ENCODE assay signal across 12 cellular contexts in the genomic region with DNA sequence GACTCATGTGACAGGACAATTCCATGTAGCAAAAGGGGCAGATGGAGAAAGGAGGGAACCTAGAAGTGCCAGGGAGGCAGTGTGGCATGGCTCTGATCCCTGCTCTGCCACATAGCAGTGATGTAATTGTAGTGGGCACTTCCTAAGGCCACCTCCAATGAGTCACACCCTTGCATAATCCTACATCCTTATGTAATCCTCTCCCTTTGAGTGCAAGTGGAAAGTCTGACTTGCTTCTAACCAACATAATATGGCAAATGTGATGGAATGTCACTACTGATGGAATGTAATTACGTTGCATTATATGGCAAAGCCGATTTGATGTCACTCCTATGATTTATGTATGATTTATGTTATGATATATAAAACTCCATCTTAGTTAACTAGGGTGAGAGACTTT.
A peak's percentile ranks its signal among the peaks of the same experiment; 100 is the strongest.
DNase-seq lines count a peak whose midpoint lies in the region; ATAC-seq, FAIRE-seq and TF ChIP-seq lines count a peak whose summit lies in the region.
"Had no signal": no experiment of that assay in that cellular context is flagged by ENCODE, and none has a peak within 500 bp of the region (broad histone marks: within the 10 kb centered on the region; RNA-seq: fewer than 3 reads in every experiment).

No MANE protein-coding gene starts in this region.

- H3K36me3 ChIP-seq in astrocyte (ENCODE audit: insufficient read depth, low read length) (no peaks in the 10 kb centered on the region), lower lobe of right lung (no peaks in the 10 kb centered on the region)

- intact Hi-C loops in lower lobe of right lung (cut with DNase I), result no loop called here

- TF ChIP-seq CTCF in astrocyte (IDR thresholded peaks at IDR 0.05; ENCODE audit: insufficient read depth, low read depth, low read length) (no peak), lower lobe of right lung (IDR thresholded peaks at IDR 0.05) (no peak)

- DNase-seq in CD1c-positive myeloid dendritic cell (ENCODE audit: extremely low spot score) (peak; percentile 80), LHCN-M2 (ENCODE audit: low read depth) (peak; percentile 66), astrocyte (ENCODE audit: low read depth) (peak; percentile 38), lower lobe of right lung (peak; percentile 57)
- DNase-seq in activated CD4-positive, CD25-positive, alpha-beta regulatory T cell (lab: John Stamatoyannopoulos, UW), result no peak
- no peak for DNase-seq in activated naive CD4-positive, alpha-beta T cell treated with anti-CD3 and anti-CD28 coated beads, Interleukin-2, amount 50 U/mL, for 72 hours (ENCODE audit: low spot score in 2 of 2)
- no peak for DNase-seq in activated CD8-positive, alpha-beta memory T cell treated with anti-CD3 and anti-CD28 coated beads, Interleukin-2, amount 50 U/mL, for 4 hours
- DNase-seq: DND-41 had no signal

- no peak overlapping the region for H3K27ac ChIP-seq in astrocyte (ENCODE audit: low read depth, low read length)
- no peak overlapping the region for H3K27ac ChIP-seq in lower lobe of right lung
- H3K27ac ChIP-seq: skin epidermis had no signal

- no peak overlapping the region for H2AFZ ChIP-seq in astrocyte (ENCODE audit: low read depth, low read length)

- no peak overlapping the region for H3K9ac ChIP-seq in astrocyte (ENCODE audit: low read length)

- H3K27ac Mint-ChIP-seq in astrocyte (ENCODE audit: unreplicated experiment), result no peak overlapping the region
- no peak overlapping the region for H3K27ac Mint-ChIP-seq in activated naive CD4-positive, alpha-beta T cell treated with anti-CD3 and anti-CD28 coated beads, Interleukin-2, amount 50 U/mL, for 72 hours
- H3K27ac Mint-ChIP-seq: activated naive CD4-positive, alpha-beta T cell treated with anti-CD3 and anti-CD28 coated beads, Interleukin-2, amount 50 U/mL, for 24 hours; IgD-negative memory B cell had no signal

- no peak for FAIRE-seq in astrocyte (lab: Jason Lieb, UNC)

- no peaks in the 10 kb centered on the region for H3K27me3 ChIP-seq in astrocyte (ENCODE audit: insufficient read depth, low read length)
- H3K27me3 ChIP-seq in lower lobe of right lung (ENCODE audit: low read depth), result no peaks in the 10 kb centered on the region

- no peak overlapping the region for H3K4me2 ChIP-seq in astrocyte (ENCODE audit: low read length)

- H3K4me3 ChIP-seq in astrocyte (ENCODE audit: insufficient read depth, low read depth, low read length), result no peak overlapping the region
- no peak overlapping the region for H3K4me3 ChIP-seq in lower lobe of right lung
- H3K4me3 ChIP-seq: skin epidermis had no signal

- H3K9me3 ChIP-seq in astrocyte (ENCODE audit: insufficient read depth, low read depth, low read length) (no peaks in the 10 kb centered on the region), lower lobe of right lung (no peaks in the 10 kb centered on the region)

- peak; percentile 92 to 94 for ATAC-seq in lower lobe of right lung
- no peak for ATAC-seq in activated naive CD4-positive, alpha-beta T cell treated with anti-CD3 and anti-CD28 coated beads, Interleukin-2, amount 50 U/mL, for 72 hours
- ATAC-seq in GM18520 (IDR thresholded peaks at IDR 0.05; ENCODE audit: unreplicated experiment), result no peak

- H3K36me3 Mint-ChIP-seq in astrocyte (ENCODE audit: low read depth, unreplicated experiment), result no peaks in the 10 kb centered on the region
- H3K36me3 Mint-ChIP-seq in activated naive CD4-positive, alpha-beta T cell treated with anti-CD3 and anti-CD28 coated beads, Interleukin-2, amount 50 U/mL, for 72 hours, result no peaks in the 10 kb centered on the region
- H3K36me3 Mint-ChIP-seq: activated naive CD4-positive, alpha-beta T cell treated with anti-CD3 and anti-CD28 coated beads, Interleukin-2, amount 50 U/mL, for 24 hours; IgD-negative memory B cell had no signal

- H4K20me1 ChIP-seq in astrocyte (ENCODE audit: insufficient read depth, low read length), result no peaks in the 10 kb centered on the region

- H3K79me2 ChIP-seq in astrocyte (ENCODE audit: insufficient read depth, low read length), result no peaks in the 10 kb centered on the region

- H3K4me3 Mint-ChIP-seq in astrocyte (ENCODE audit: unreplicated experiment), result no peak overlapping the region
- H3K4me3 Mint-ChIP-seq: activated naive CD4-positive, alpha-beta T cell treated with anti-CD3 and anti-CD28 coated beads, Interleukin-2, amount 50 U/mL, for 24 hours; IgD-negative memory B cell had no signal

- H3K4me1 ChIP-seq in astrocyte (ENCODE audit: insufficient read depth, low read length) (no peaks in the 10 kb centered on the region), lower lobe of right lung (peaks cover 8% of the 10 kb centered on the region)

- no peaks in the 10 kb centered on the region for H3K27me3 Mint-ChIP-seq in astrocyte (ENCODE audit: low read depth, unreplicated experiment)
- H3K27me3 Mint-ChIP-seq: IgD-negative memory B cell had no signal

- peaks cover 3% of the 10 kb centered on the region for H3K4me1 Mint-ChIP-seq in astrocyte (ENCODE audit: low read depth, unreplicated experiment)
- H3K4me1 Mint-ChIP-seq: activated naive CD4-positive, alpha-beta T cell treated with anti-CD3 and anti-CD28 coated beads, Interleukin-2, amount 50 U/mL, for 24 hours; IgD-negative memory B cell had no signal

- no peaks in the 10 kb centered on the region for H3K9me3 Mint-ChIP-seq in astrocyte (ENCODE audit: unreplicated experiment)
- no peaks in the 10 kb centered on the region for H3K9me3 Mint-ChIP-seq in activated naive CD4-positive, alpha-beta T cell treated with anti-CD3 and anti-CD28 coated beads, Interleukin-2, amount 50 U/mL, for 72 hours
- H3K9me3 Mint-ChIP-seq: activated naive CD4-positive, alpha-beta T cell treated with anti-CD3 and anti-CD28 coated beads, Interleukin-2, amount 50 U/mL, for 24 hours; IgD-negative memory B cell had no signal

Comparison
In these comparisons a context has a peak if more than half of its experiments do, and no peak if none do; other contexts are left out.
1. DNase-seq: peak in CD1c-positive myeloid dendritic cell (single experiment), LHCN-M2 (single experiment), astrocyte (single experiment) and lower lobe of right lung (single experiment); none in activated CD4-positive, CD25-positive, alpha-beta regulatory T cell (0 of 4), activated naive CD4-positive, alpha-beta T cell treated with anti-CD3 and anti-CD28 coated beads, Interleukin-2, amount 50 U/mL, for 72 hours (0 of 2) and activated CD8-positive, alpha-beta memory T cell treated with anti-CD3 and anti-CD28 coated beads, Interleukin-2, amount 50 U/mL, for 4 hours (single experiment).
2. ATAC-seq: peak in lower lobe of right lung (2 of 2); none in activated naive CD4-positive, alpha-beta T cell treated with anti-CD3 and anti-CD28 coated beads, Interleukin-2, amount 50 U/mL, for 72 hours (0 of 2) and GM18520 (single experiment).